In genomic region chr13:112159575-112160547, GRCh38 we compare ENCODE assay signal across 1 cellular context.
TF ChIP-seq lines count a peak whose summit lies in the region.

No MANE protein-coding gene starts in this region.

TF ChIP-seq in H1, 55 proteins besides CTCF, POLR2A, EP300 and RAD21:
- TF ChIP-seq GABPA (IDR thresholded peaks at IDR 0.05; ENCODE audit: borderline replicate concordance, insufficient read depth, low read length) (no peak), POLR2AphosphoS5 (IDR thresholded peaks at IDR 0.05; ENCODE audit: low read depth, low read length) (no peak), SP4 (IDR thresholded peaks at IDR 0.05; ENCODE audit: low read length) (no peak), TEAD4 (IDR thresholded peaks at IDR 0.05; ENCODE audit: low read depth, low read length) (no peak), BRCA1 (IDR thresholded peaks at IDR 0.05; ENCODE audit: low read depth, low read length) (no peak), SUZ12 (IDR thresholded peaks at IDR 0.05; ENCODE audit: low read length) (no peak), CTBP2 (IDR thresholded peaks at IDR 0.05; ENCODE audit: borderline replicate concordance, insufficient read depth, insufficient read length, low read length) (no peak), SRF (IDR thresholded peaks at IDR 0.05; ENCODE audit: low read depth, low read length) (no peak), ATF3 (IDR thresholded peaks at IDR 0.05; ENCODE audit: insufficient read depth, low read depth, low read length) (no peak), KDM4A (IDR thresholded peaks at IDR 0.05; ENCODE audit: low read depth, low read length, severe bottlenecking) (no peak), JUN (IDR thresholded peaks at IDR 0.05; ENCODE audit: low read depth, low read length) (no peak), JUND (IDR thresholded peaks at IDR 0.05; ENCODE audit: low read length) (no peak), RBBP5 (IDR thresholded peaks at IDR 0.05; ENCODE audit: borderline replicate concordance, low read depth, low read length) (no peak)
